8 cellular contexts compared by ENCODE assay signal in genomic region chr10:3094565-3095168, GRCh38. TPM values are rescaled to one million over a fixed set of nuclear protein-coding genes. Genes with fewer than 3 reads are reported as not detected.
DNase-seq lines count a peak whose midpoint lies in the region; ATAC-seq and TF ChIP-seq lines count a peak whose summit lies in the region.

No MANE protein-coding gene starts in this region.

- no peak for ATAC-seq in CD4-positive, alpha-beta T cell (ENCODE audit: poor library complexity)

- H2BK5ac ChIP-seq in trophoblast cell (ENCODE audit: low read depth, low read length, poor library complexity) = peak overlapping the region; percentile 36

- H2AFZ ChIP-seq in trophoblast cell (ENCODE audit: insufficient read depth, low read length, poor library complexity) = no peak overlapping the region

- peaks cover 0 to 4% (median 0%) of the 10 kb centered on the region in 3 donors for H3K36me3 ChIP-seq in Peyer's patch
- peaks cover 12 to 20% of the 10 kb centered on the region in 2 experiments for H3K36me3 ChIP-seq in trophoblast cell (ENCODE audit: control insufficient read depth in 1 of 2, insufficient read depth in 2 of 2, low read length in 2 of 2)

- H3K27me3 ChIP-seq in CD4-positive, alpha-beta T cell (ENCODE audit: control insufficient read depth, insufficient read depth, low read length) = no peaks in the 10 kb centered on the region
- no peaks in the 10 kb centered on the region for H3K27me3 ChIP-seq in Peyer's patch
- no peaks in the 10 kb centered on the region for H3K27me3 ChIP-seq in trophoblast cell (ENCODE audit: insufficient read depth, low read length)

- POLR2A ChIA-PET in CD4-positive, alpha-beta T cell (lab: Charles Lee) = no interaction called here

- no peak overlapping the region for H3K23ac ChIP-seq in trophoblast cell (ENCODE audit: low read length)

- H3K9me3 ChIP-seq in CD4-positive, alpha-beta T cell (ENCODE audit: control insufficient read depth, low read length) = no peaks in the 10 kb centered on the region
- no peaks in the 10 kb centered on the region for H3K9me3 ChIP-seq in Peyer's patch
- H3K9me3 ChIP-seq in trophoblast cell (ENCODE audit: insufficient read depth, low read depth, low read length) = peaks cover 3% of the 10 kb centered on the region

- no peak for DNase-seq in CD4-positive, alpha-beta T cell
- DNase-seq in Peyer's patch (no peak), trophoblast cell (peak; percentile 66 to 77), cerebellum (ENCODE audit: low spot score) (no peak), NCI-H187 (lab: John Stamatoyannopoulos, UW) (no peak), RKO (ENCODE audit: low spot score) (no peak), GM03348 (ENCODE audit: low spot score) (no peak)

- peak overlapping the region; percentile 38 for H2BK12ac ChIP-seq in trophoblast cell (ENCODE audit: low read length)

- H4K12ac ChIP-seq in trophoblast cell (ENCODE audit: low read depth, low read length) = no peak overlapping the region

- no peak overlapping the region for H3K9ac ChIP-seq in trophoblast cell (ENCODE audit: low read length)

- H3K9me3 Mint-ChIP-seq in CD4-positive, alpha-beta T cell = no peaks in the 10 kb centered on the region
- no peaks in the 10 kb centered on the region for H3K9me3 Mint-ChIP-seq in dendritic cell treated with granulocyte-macrophage colony-stimulating factor and Interleukin-4, amounts not matched to agents 40 ng/mL and 50 ng/mL, for 4 days

- H3K18ac ChIP-seq in trophoblast cell (ENCODE audit: low read length) = no peak overlapping the region

- H2AK5ac ChIP-seq in trophoblast cell (ENCODE audit: low read length) = no peak overlapping the region

- no peak overlapping the region for H3K14ac ChIP-seq in trophoblast cell (ENCODE audit: low read length)

- no CpG with 5 or more reads among the region's 6 CpGs for WGBS in trophoblast cell (ENCODE audit: extremely low coverage, insufficient coverage, insufficient read length)

- H3K4me3 Mint-ChIP-seq in CD4-positive, alpha-beta T cell = peak overlapping the region; percentile 35
- no peak overlapping the region for H3K4me3 Mint-ChIP-seq in dendritic cell treated with granulocyte-macrophage colony-stimulating factor and Interleukin-4, amounts not matched to agents 40 ng/mL and 50 ng/mL, for 4 days

- H2BK120ac ChIP-seq in trophoblast cell (ENCODE audit: insufficient read depth, low read length, poor library complexity) = peak overlapping the region; percentile 3

- H3K4me2 ChIP-seq in trophoblast cell (ENCODE audit: low read length) = no peak overlapping the region

- peaks cover 38% of the 10 kb centered on the region for H3K36me3 Mint-ChIP-seq in CD4-positive, alpha-beta T cell (ENCODE audit: low read depth)
- peaks cover 68% of the 10 kb centered on the region for H3K36me3 Mint-ChIP-seq in dendritic cell treated with granulocyte-macrophage colony-stimulating factor and Interleukin-4, amounts not matched to agents 40 ng/mL and 50 ng/mL, for 4 days (ENCODE audit: low read depth)

- peak overlapping the region; percentile 53 for H4K91ac ChIP-seq in trophoblast cell (ENCODE audit: low read depth, low read length)

- no peaks in the 10 kb centered on the region for H3K27me3 Mint-ChIP-seq in CD4-positive, alpha-beta T cell
- H3K27me3 Mint-ChIP-seq in dendritic cell treated with granulocyte-macrophage colony-stimulating factor and Interleukin-4, amounts not matched to agents 40 ng/mL and 50 ng/mL, for 4 days = no peaks in the 10 kb centered on the region

- H3K27ac ChIP-seq in CD4-positive, alpha-beta T cell (ENCODE audit: low read depth, low read length) = no peak overlapping the region
- H3K27ac ChIP-seq in Peyer's patch (peak overlapping the region in 3 of 4 donors; percentile 15 to 76 (median 50)), trophoblast cell (ENCODE audit: low read depth, low read length) (peak overlapping the region; percentile 79)

- no peak overlapping the region for H4K8ac ChIP-seq in trophoblast cell (ENCODE audit: low read depth, low read length)

- no peak for TF ChIP-seq POLR2A in Peyer's patch (IDR thresholded peaks at IDR 0.05)

- CTCF ChIA-PET in CD4-positive, alpha-beta T cell (lab: Charles Lee) = no interaction called here

- peaks cover 15% of the 10 kb centered on the region for H3K79me2 ChIP-seq in trophoblast cell (ENCODE audit: control insufficient read depth, insufficient read depth, low read length, poor library complexity)

- intact Hi-C loops in CD4-positive, alpha-beta T cell (cut with DNase I, micrococcal nuclease) = no loop called here
- intact Hi-C loops in dendritic cell treated with granulocyte-macrophage colony-stimulating factor and Interleukin-4, amounts not matched to agents 40 ng/mL and 50 ng/mL, for 4 days (cut with micrococcal nuclease) = loop anchor here (1.0 kb wide), 1 partner anchor 26 kb away; no protein-coding TSS in a partner anchor

- no peak overlapping the region for H3K27ac Mint-ChIP-seq in CD4-positive, alpha-beta T cell
- peak overlapping the region; percentile 83 for H3K27ac Mint-ChIP-seq in dendritic cell treated with granulocyte-macrophage colony-stimulating factor and Interleukin-4, amounts not matched to agents 40 ng/mL and 50 ng/mL, for 4 days

- peaks cover 35% of the 10 kb centered on the region for H3K79me1 ChIP-seq in trophoblast cell (ENCODE audit: low read length)

- peaks cover 0 to 39% (median 2%) of the 10 kb centered on the region in 4 donors for H3K4me1 ChIP-seq in Peyer's patch
- H3K4me1 ChIP-seq in trophoblast cell (ENCODE audit: control insufficient read depth in 1 of 2, insufficient read depth in 2 of 2, low read length in 2 of 2) = peaks cover 34 to 45% of the 10 kb centered on the region in 2 experiments

- TF ChIP-seq CTCF in CD4-positive, alpha-beta T cell (IDR thresholded peaks at IDR 0.05) = no peak
- no peak for TF ChIP-seq CTCF in Peyer's patch (IDR thresholded peaks at IDR 0.05)

- no peak overlapping the region for H3K4ac ChIP-seq in trophoblast cell (ENCODE audit: low read depth, low read length)

- H3K4me1 Mint-ChIP-seq in CD4-positive, alpha-beta T cell (ENCODE audit: low read depth) = peaks cover 49% of the 10 kb centered on the region
- peaks cover 66% of the 10 kb centered on the region for H3K4me1 Mint-ChIP-seq in dendritic cell treated with granulocyte-macrophage colony-stimulating factor and Interleukin-4, amounts not matched to agents 40 ng/mL and 50 ng/mL, for 4 days (ENCODE audit: low read depth)

- H3K4me3 ChIP-seq in Peyer's patch (no peak overlapping the region), trophoblast cell (ENCODE audit: low read depth, low read length) (no peak overlapping the region)

RNA-seq across cellular contexts. Expression of gene PFKP, which starts 27.3 kb away (rescaled TPM):
- 10 to 100 TPM; 32.2 to 38.9 TPM for total RNA-seq in CD4-positive, alpha-beta T cell
- 100 to 1,000 TPM in 1 of 4 donors, 10 to 100 TPM in 3; 79.0 to 130 (median 87.9) TPM for total RNA-seq in Peyer's patch
- 229 and 243 TPM in 2 replicates for polyA plus RNA-seq in trophoblast cell (2013)
- total RNA-seq in cerebellum = 37.7 TPM

Comparison
In these comparisons a context has a peak if more than half of its experiments do, and no peak if none do; other contexts are left out.
1. DNase-seq: peak in trophoblast cell (2 of 2); none in CD4-positive, alpha-beta T cell (0 of 10), Peyer's patch (0 of 3), cerebellum (single experiment), NCI-H187 (0 of 2), RKO (single experiment) and GM03348 (single experiment).